ENCODE assay signal across 6 cellular contexts in the genomic region with DNA sequence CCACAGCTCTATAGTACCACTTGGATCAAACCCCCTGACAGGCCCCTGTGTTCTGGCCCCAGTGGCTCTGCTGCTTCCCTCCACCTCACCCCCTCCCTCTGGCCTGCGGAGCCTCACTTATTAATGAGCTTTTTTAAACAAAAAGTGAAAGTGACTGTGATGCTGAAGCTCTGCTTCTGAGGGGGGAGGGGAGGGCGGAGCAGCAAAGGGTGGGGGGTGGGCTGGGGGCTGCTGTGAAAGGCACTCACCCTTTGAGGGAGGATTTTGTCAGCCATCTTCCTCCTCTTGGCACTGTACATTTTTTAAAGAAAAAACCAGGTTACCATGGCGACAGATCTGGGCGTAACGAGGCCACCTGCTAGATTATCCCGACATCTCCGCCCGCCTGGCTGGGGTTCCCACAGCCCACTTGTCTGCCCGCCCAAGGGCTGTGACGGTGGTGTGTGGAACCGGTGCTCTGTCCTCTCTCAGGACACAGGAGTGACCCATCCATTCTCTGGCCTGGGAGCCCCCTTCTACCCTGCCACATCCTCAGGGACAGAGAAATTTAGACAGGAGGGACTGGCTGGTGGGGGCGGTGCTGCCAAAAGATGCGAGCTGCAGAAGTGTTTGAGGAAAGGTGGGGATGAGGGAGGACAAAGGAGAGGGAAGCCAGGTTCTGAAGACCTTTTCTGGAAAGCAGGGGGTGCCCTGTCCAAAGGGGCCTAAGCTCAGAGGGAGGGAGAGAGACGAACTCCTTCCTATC. TPM values are rescaled to one million over a fixed set of nuclear protein-coding genes. Genes with fewer than 3 reads are reported as not detected.
DNase-seq lines count a peak whose midpoint lies in the region; ATAC-seq lines count a peak whose summit lies in the region.

No MANE protein-coding gene starts in this region.

- ATAC-seq in GM18519 (IDR thresholded peaks at IDR 0.05; ENCODE audit: low FRiP score, unreplicated experiment), result no peak
- ATAC-seq in GM19467 (IDR thresholded peaks at IDR 0.05; ENCODE audit: unreplicated experiment), result no peak

- peak; percentile 22 for DNase-seq in COLO668 (lab: John Stamatoyannopoulos, UW; ENCODE audit: unreplicated experiment)
- DNase-seq in MV-4-11 (lab: John Stamatoyannopoulos, UW), result peak; percentile 22
- DNase-seq in ecto neural progenitor cell (ENCODE audit: low spot score), result peak; percentile 72
- DNase-seq in A172 (ENCODE audit: low spot score), result no peak

RNA-seq across cellular contexts. Expression of gene SMARCD3, which starts 4.9 kb away (rescaled TPM):
- 22.2 and 26.7 TPM in 2 replicates for total RNA-seq in A172 (2014; rRNA removed; shearing (Covaris generic))

RNA-seq across cellular contexts. Expression of gene CHPF2, which starts 11.3 kb away (rescaled TPM):
- total RNA-seq in A172 (2014; rRNA removed; shearing (Covaris generic)), result 36.5 and 37.8 TPM in 2 replicates

RNA-seq across cellular contexts. Expression of gene ABCF2, which starts 16.6 kb away (rescaled TPM):
- 55.6 and 65.6 TPM in 2 replicates for total RNA-seq in A172 (2014; rRNA removed; shearing (Covaris generic))

RNA-seq across cellular contexts. Expression of gene H2BK1, which starts 33.3 kb away (rescaled TPM):
- total RNA-seq in A172 (2014; rRNA removed; shearing (Covaris generic)), result not detected in 2 replicates

RNA-seq across cellular contexts. Expression of gene ASB10, which starts 56.5 kb away (rescaled TPM):
- total RNA-seq in A172 (2014; rRNA removed; shearing (Covaris generic)), result not detected in 2 replicates
